In genomic region chr14:61638595-61639391, GRCh38 we compare ENCODE assay signal across 1 cellular context.
A peak's percentile ranks its signal among the peaks of the same experiment; 100 is the strongest.
TF ChIP-seq lines count a peak whose summit lies in the region.

No MANE protein-coding gene starts in this region.

TF ChIP-seq in HEK293, 187 proteins besides CTCF, POLR2A, EP300 and RAD21 (continued from another document and continues in another):
- TF ChIP-seq PRDM2 (tag by site-specific recombination; IDR thresholded peaks at IDR 0.05; ENCODE audit: borderline replicate concordance) (no peak), ZNF239 (tag by site-specific recombination; IDR thresholded peaks at IDR 0.05) (no peak), IKZF3 (tag by site-specific recombination; IDR thresholded peaks at IDR 0.05) (no peak), SETDB1 (IDR thresholded peaks at IDR 0.05; ENCODE audit: insufficient read length, low read length) (no peak), ZBTB26 (tag by site-specific recombination; optimal IDR thresholded peaks at IDR 0.05) (no peak), ZNF311 (tag by site-specific recombination; IDR thresholded peaks at IDR 0.05; ENCODE audit: borderline replicate concordance) (no peak), FEZF1 (tag by site-specific recombination; IDR thresholded peaks at IDR 0.05) (peak; percentile 37; the same call in 1 of the 2 replicates), ZSCAN5A (tag by site-specific recombination; IDR thresholded peaks at IDR 0.05) (no peak), ZNF16 (tag by site-specific recombination; IDR thresholded peaks at IDR 0.05; ENCODE audit: low read depth) (no peak), ZNF302 (tag by site-specific recombination; IDR thresholded peaks at IDR 0.05; ENCODE audit: low read depth) (no peak), ZNF335 (tag by site-specific recombination; conservative IDR thresholded peaks at IDR 0.05) (no peak), KLF17 (tag by site-specific recombination; IDR thresholded peaks at IDR 0.05) (no peak), ZNF670 (tag by site-specific recombination; IDR thresholded peaks at IDR 0.05; ENCODE audit: low read depth) (no peak), KLF16 (tag by site-specific recombination; IDR thresholded peaks at IDR 0.05) (no peak), ZNF785 (tag by site-specific recombination; IDR thresholded peaks at IDR 0.05) (no peak), HOXD13 (CRISPR knock-in tag; IDR thresholded peaks at IDR 0.05; ENCODE audit: borderline replicate concordance) (no peak), ZNF114 (tag by site-specific recombination; IDR thresholded peaks at IDR 0.05) (no peak), AEBP2 (tag by site-specific recombination; IDR thresholded peaks at IDR 0.05; ENCODE audit: borderline replicate concordance) (no peak), ZNF639 (tag by site-specific recombination; IDR thresholded peaks at IDR 0.05) (no peak), ZNF112 (tag by site-specific recombination; IDR thresholded peaks at IDR 0.05) (no peak), ZNF544 (tag by site-specific recombination; IDR thresholded peaks at IDR 0.05) (no peak), ZBTB10 (tag by site-specific recombination; IDR thresholded peaks at IDR 0.05) (no peak), ZNF132 (tag by site-specific recombination; IDR thresholded peaks at IDR 0.05; ENCODE audit: borderline replicate concordance) (no peak), ZNF530 (tag by site-specific recombination; IDR thresholded peaks at IDR 0.05; ENCODE audit: low read depth) (no peak), BCL6B (tag by site-specific recombination; IDR thresholded peaks at IDR 0.05) (no peak), ZSCAN16 (tag by site-specific recombination; IDR thresholded peaks at IDR 0.05) (no peak), ZNF354C (tag by site-specific recombination; IDR thresholded peaks at IDR 0.05; ENCODE audit: borderline replicate concordance, low read depth) (no peak), ZNF76 (tag by site-specific recombination; IDR thresholded peaks at IDR 0.05; ENCODE audit: borderline replicate concordance, low read depth) (no peak), ZNF433 (tag by site-specific recombination; IDR thresholded peaks at IDR 0.05; ENCODE audit: low read depth) (no peak), PBX3 (CRISPR knock-in tag; IDR thresholded peaks at IDR 0.05) (no peak), TSHZ1 (tag by site-specific recombination; IDR thresholded peaks at IDR 0.05; ENCODE audit: borderline replicate concordance) (no peak), ZNF549 (tag by site-specific recombination; IDR thresholded peaks at IDR 0.05) (no peak), ZNF211 (tag by site-specific recombination; IDR thresholded peaks at IDR 0.05; ENCODE audit: low read depth) (no peak), ZNF426 (tag by site-specific recombination; IDR thresholded peaks at IDR 0.05) (no peak), PRDM1 (tag by site-specific recombination; IDR thresholded peaks at IDR 0.05) (no peak), ZNF629 (tag by site-specific recombination; IDR thresholded peaks at IDR 0.05) (no peak), ZNF558 (tag by site-specific recombination; IDR thresholded peaks at IDR 0.05) (no peak)
